ENCODE assay signal across 5 cellular contexts in the genomic region with DNA sequence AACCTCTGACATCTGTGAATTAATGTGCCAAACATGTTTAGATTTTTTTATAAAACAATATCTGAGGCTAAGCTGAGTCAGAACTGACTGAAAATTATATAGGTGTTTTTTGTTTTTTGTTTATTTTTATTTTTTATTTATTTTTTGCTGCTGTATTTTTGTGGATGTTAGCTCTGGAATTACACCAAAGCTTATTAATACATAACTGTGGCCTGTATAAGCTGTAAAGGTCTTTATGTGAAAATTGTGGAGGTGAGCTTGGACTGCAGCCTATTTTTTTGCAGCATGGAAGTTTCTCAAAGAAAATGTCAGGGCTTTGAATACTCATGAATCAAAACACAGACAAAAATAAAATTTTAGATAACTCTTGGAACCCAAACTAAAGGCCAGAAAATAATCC.
"Had no signal": no experiment of that assay in that cellular context is flagged by ENCODE, and none has a peak within 500 bp of the region (broad histone marks: within the 10 kb centered on the region; RNA-seq: fewer than 3 reads in every experiment).

No MANE protein-coding gene starts in this region.

- H3K4me3 ChIP-seq: K562 had no signal

- H3K27ac ChIP-seq: HL-60 had no signal

- ATAC-seq: HepG2, K562 had no signal

- DNase-seq: IMR-90 had no signal

- H3K4me1 Mint-ChIP-seq: IgD-negative memory B cell had no signal

- H3K27ac Mint-ChIP-seq: IgD-negative memory B cell had no signal

- H3K36me3 Mint-ChIP-seq: IgD-negative memory B cell had no signal

- H3K27me3 Mint-ChIP-seq: IgD-negative memory B cell had no signal

- H3K4me3 Mint-ChIP-seq: IgD-negative memory B cell had no signal
